In genomic region chr1:30407862-30408580, GRCh38 we compare ENCODE assay signal across 12 cellular contexts.
DNase-seq lines count a peak whose midpoint lies in the region; ATAC-seq and TF ChIP-seq lines count a peak whose summit lies in the region.
"Had no signal": no experiment of that assay in that cellular context is flagged by ENCODE, and none has a peak within 500 bp of the region (broad histone marks: within the 10 kb centered on the region; RNA-seq: fewer than 3 reads in every experiment).

No MANE protein-coding gene starts in this region.

- no peaks in the 10 kb centered on the region for H3K9me3 ChIP-seq in MG63
- no peaks in the 10 kb centered on the region for H3K9me3 ChIP-seq in sigmoid colon
- H3K9me3 ChIP-seq: tibial nerve had no signal

- TF ChIP-seq CTCF in foreskin keratinocyte (conservative IDR thresholded peaks at IDR 0.05), result no peak
- TF ChIP-seq CTCF in sigmoid colon (IDR thresholded peaks at IDR 0.05), result no peak

- H3K27ac ChIP-seq in foreskin keratinocyte (no peak overlapping the region), sigmoid colon (no peak overlapping the region), substantia nigra (ENCODE audit: low read depth, low read length, poor library complexity, severe bottlenecking) (no peak overlapping the region)
- H3K27ac ChIP-seq: parathyroid adenoma, tibial nerve had no signal

- intact Hi-C loops in sigmoid colon (cut with DNase I), result no loop called here

- H3K4me3 ChIP-seq in MG63 (no peak overlapping the region), sigmoid colon (no peak overlapping the region)
- H3K4me3 ChIP-seq: tibial nerve had no signal

- WGBS in sigmoid colon, 2 donors, result 65 to 73% methylated on average over 9 of the region's 9 CpGs

- no peak for TF ChIP-seq POLR2A in sigmoid colon (IDR thresholded peaks at IDR 0.05)

- no peak for TF ChIP-seq EP300 in sigmoid colon (IDR thresholded peaks at IDR 0.05)

- H3K27me3 ChIP-seq in MG63, result no peaks in the 10 kb centered on the region
- H3K27me3 ChIP-seq in foreskin keratinocyte, result no peaks in the 10 kb centered on the region
- peaks cover 0 to 22% (median 8%) of the 10 kb centered on the region in 3 donors for H3K27me3 ChIP-seq in sigmoid colon

- peak; percentile 36 for ATAC-seq in foreskin keratinocyte
- ATAC-seq in GM19328 (IDR thresholded peaks at IDR 0.05; ENCODE audit: unreplicated experiment), result no peak
- no peak for ATAC-seq in GM18870 (IDR thresholded peaks at IDR 0.05; ENCODE audit: unreplicated experiment)

- H3K36me3 ChIP-seq in MG63 (no peaks in the 10 kb centered on the region), sigmoid colon (no peaks in the 10 kb centered on the region)
- H3K36me3 ChIP-seq: tibial nerve had no signal

- H3K4me1 ChIP-seq in foreskin keratinocyte, result peaks cover 8% of the 10 kb centered on the region
- no peaks in the 10 kb centered on the region for H3K4me1 ChIP-seq in sigmoid colon
- H3K4me1 ChIP-seq: parathyroid adenoma, tibial nerve had no signal

- peak; percentile 61 for DNase-seq in EH (ENCODE audit: low read depth)
- peak; percentile 23 for DNase-seq in MG63
- no peak for DNase-seq in foreskin keratinocyte
- DNase-seq in sigmoid colon, result peak; percentile 40
- no peak for DNase-seq in substantia nigra (lab: John Stamatoyannopoulos, UW)
- DNase-seq in glomerular visceral epithelial cell (ENCODE audit: extremely low spot score), result no peak
- DNase-seq: effector memory CD4-positive, alpha-beta T cell; NCI-H2081 had no signal

Comparison
In these comparisons a context has a peak if more than half of its experiments do, and no peak if none do; other contexts are left out.
1. DNase-seq: peak in EH (single experiment), MG63 (single experiment) and sigmoid colon (single experiment); none in foreskin keratinocyte (0 of 2), substantia nigra (0 of 49) and glomerular visceral epithelial cell (single experiment).